In genomic region chr17:67422296-67422695, GRCh38 we compare ENCODE assay signal across 8 cellular contexts. TPM values are rescaled to one million over a fixed set of nuclear protein-coding genes. Genes with fewer than 3 reads are reported as not detected.
DNase-seq lines count a peak whose midpoint lies in the region; ATAC-seq and TF ChIP-seq lines count a peak whose summit lies in the region.
"Not testable (repeated sequence)": the region's sequence is repeated elsewhere in the genome, so short reads cannot be mapped to it uniquely, and the experiment has no call there.

No MANE protein-coding gene starts in this region.

- H4K20me1 ChIP-seq in GM23338 (replicated peaks; ENCODE audit: insufficient read depth): peaks cover 37% of the 10 kb centered on the region

- not testable (repeated sequence) for H3K9me3 Mint-ChIP-seq in GM23338; activated CD8-positive, alpha-beta memory T cell treated with anti-CD3 and anti-CD28 coated beads, Interleukin-2, amount 10 ng/mL, durations not matched to agents 7 days and 5 days (ENCODE audit: low read depth); activated naive CD8-positive, alpha-beta T cell (ENCODE audit: low read depth)

- H3K27me3 ChIP-seq in GM23338 (ENCODE audit: insufficient read depth); right lobe of liver; gastrocnemius medialis; thyroid gland: not testable (repeated sequence)

- in situ Hi-C loops in gastrocnemius medialis (cut with MboI; ENCODE audit: low sequenced_read_pairs in 4 of 4): not testable (repeated sequence)

- peaks cover 24% of the 10 kb centered on the region for H3K4me1 Mint-ChIP-seq in GM23338
- H3K4me1 Mint-ChIP-seq in activated CD8-positive, alpha-beta memory T cell treated with anti-CD3 and anti-CD28 coated beads, Interleukin-2, amount 10 ng/mL, durations not matched to agents 7 days and 5 days: peaks cover 58% of the 10 kb centered on the region
- peaks cover 86% of the 10 kb centered on the region for H3K4me1 Mint-ChIP-seq in activated naive CD8-positive, alpha-beta T cell (ENCODE audit: low read depth)

- H3K4me3 Mint-ChIP-seq in GM23338; activated CD8-positive, alpha-beta memory T cell treated with anti-CD3 and anti-CD28 coated beads, Interleukin-2, amount 10 ng/mL, durations not matched to agents 7 days and 5 days: not testable (repeated sequence)
- peak overlapping the region; percentile 56 for H3K4me3 Mint-ChIP-seq in activated naive CD8-positive, alpha-beta T cell

- not testable (repeated sequence) for H3K4me3 ChIP-seq in GM23338; right lobe of liver; gastrocnemius medialis; thyroid gland (replicated peaks in 1 of 3)

- H3K4me2 ChIP-seq in GM23338: not testable (repeated sequence)

- DNase-seq in GM23338 (ENCODE audit: low spot score); activated CD8-positive, alpha-beta memory T cell treated with anti-CD3 and anti-CD28 coated beads, Interleukin-2, amount 10 ng/mL, durations not matched to agents 7 days and 5 days; right lobe of liver; gastrocnemius medialis; thyroid gland: not testable (repeated sequence)
- peak; percentile 25 for DNase-seq in T follicular helper cell (ENCODE audit: low read depth)
- peak; percentile 80 for DNase-seq in epithelial cell of prostate (ENCODE audit: low read depth, low spot score)

- H3K9me3 ChIP-seq in right lobe of liver, gastrocnemius medialis, thyroid gland: not testable (repeated sequence)

- not testable (repeated sequence) for TF ChIP-seq CTCF in GM23338 (conservative IDR thresholded peaks at IDR 0.05; ENCODE audit: low read depth in 2 of 2); right lobe of liver (IDR thresholded peaks at IDR 0.05); gastrocnemius medialis (IDR thresholded peaks at IDR 0.05 in 4 of 5, conservative IDR thresholded peaks at IDR 0.05 in 1 of 5); thyroid gland (IDR thresholded peaks at IDR 0.05)

- WGBS in right lobe of liver (ENCODE audit: insufficient coverage, low coverage, low lambda C conversion rate, missing lambda C conversion rate): 97% methylated on average over 4 of the region's 4 CpGs
- 92 to 96% methylated on average over 4 of the region's 4 CpGs for whole genome bisulfite sequencing in thyroid gland, 2 donors

- not testable (repeated sequence) for ATAC-seq in GM23338, gastrocnemius medialis
- ATAC-seq in activated CD8-positive, alpha-beta memory T cell treated with anti-CD3 and anti-CD28 coated beads, Interleukin-2, amount 10 ng/mL, durations not matched to agents 7 days and 5 days: peak; percentile 15
- peak in 2 of 4 donors; percentile 4 to 20 for ATAC-seq in right lobe of liver

- H3K36me3 Mint-ChIP-seq in GM23338 (ENCODE audit: low read depth): peaks cover 12% of the 10 kb centered on the region; the same call in 2 of the 3 replicates
- H3K36me3 Mint-ChIP-seq in activated CD8-positive, alpha-beta memory T cell treated with anti-CD3 and anti-CD28 coated beads, Interleukin-2, amount 10 ng/mL, durations not matched to agents 7 days and 5 days: peaks cover 23% of the 10 kb centered on the region
- H3K36me3 Mint-ChIP-seq in activated naive CD8-positive, alpha-beta T cell: not testable (repeated sequence)

- peaks cover 79% of the 10 kb centered on the region for H3K79me2 ChIP-seq in GM23338 (replicated peaks; ENCODE audit: insufficient read depth)

- intact Hi-C loops in right lobe of liver (cut with DNase I); gastrocnemius medialis (cut with DNase I; ENCODE audit: low total_unique reads); thyroid gland (cut with DNase I): not testable (repeated sequence)

- H3K27me3 Mint-ChIP-seq in GM23338 (ENCODE audit: insufficient read depth, low read depth, poor library complexity); activated CD8-positive, alpha-beta memory T cell treated with anti-CD3 and anti-CD28 coated beads, Interleukin-2, amount 10 ng/mL, durations not matched to agents 7 days and 5 days; activated naive CD8-positive, alpha-beta T cell: not testable (repeated sequence)

- CTCF ChIA-PET in activated CD8-positive, alpha-beta memory T cell treated with anti-CD3 and anti-CD28 coated beads, Interleukin-2, amount 10 ng/mL, durations not matched to agents 7 days and 5 days (lab: Charles Lee): interaction anchor here (1.3 to 4.4 kb wide), 6 partner anchors 13 to 53 kb away, joined by 3 to 17 read pairs (median 9); no protein-coding TSS in a partner anchor

- H3F3A ChIP-seq in GM23338 (replicated peaks; ENCODE audit: low read depth): not testable (repeated sequence)

- not testable (repeated sequence) for H2AFZ ChIP-seq in GM23338

- H3K9me2 ChIP-seq in GM23338 (ENCODE audit: insufficient read depth): not testable (repeated sequence)

- H3K4me1 ChIP-seq in GM23338 (ENCODE audit: insufficient read depth) (peaks cover 25% of the 10 kb centered on the region), thyroid gland (peaks cover 0 to 16% of the 10 kb centered on the region in 2 donors)
- H3K4me1 ChIP-seq in right lobe of liver, gastrocnemius medialis: not testable (repeated sequence)

- peak overlapping the region; percentile 21 for H3K27ac ChIP-seq in GM23338 (ENCODE audit: low read depth)
- H3K27ac ChIP-seq in epithelial cell of prostate: peak overlapping the region; percentile 100
- peak overlapping the region in 2 of 3 donors; percentile 29 to 38 for H3K27ac ChIP-seq in right lobe of liver
- H3K27ac ChIP-seq in gastrocnemius medialis: peak overlapping the region; percentile 61 to 74 (median 71)
- H3K27ac ChIP-seq in thyroid gland: peak overlapping the region; percentile 20 to 71 (median 22)

- TF ChIP-seq POLR2A in right lobe of liver (IDR thresholded peaks at IDR 0.05); gastrocnemius medialis (IDR thresholded peaks at IDR 0.05); thyroid gland (IDR thresholded peaks at IDR 0.05): not testable (repeated sequence)

- not testable (repeated sequence) for H3K36me3 ChIP-seq in GM23338 (ENCODE audit: insufficient read depth); right lobe of liver; gastrocnemius medialis; thyroid gland

- 0 out of 2 replicates have a peak overlapping the region, but pooled peaks have one; percentile 5 for H3K27ac Mint-ChIP-seq in GM23338
- peak overlapping the region; percentile 77 for H3K27ac Mint-ChIP-seq in activated CD8-positive, alpha-beta memory T cell treated with anti-CD3 and anti-CD28 coated beads, Interleukin-2, amount 10 ng/mL, durations not matched to agents 7 days and 5 days
- H3K27ac Mint-ChIP-seq in activated naive CD8-positive, alpha-beta T cell: peak overlapping the region; percentile 97

RNA-seq across cellular contexts. Expression of gene PITPNC1, which starts 45.2 kb away (rescaled TPM):
- 22.8 and 32.6 TPM in 2 replicates for total RNA-seq in GM23338 (2014; rRNA removed; shearing (Covaris generic))
- polyA plus RNA-seq in GM23338 (2016; fragmentation: Nextera tagmentation; extraction: Ambion mirVana): 21.6 and 23.0 TPM in 2 replicates
- total RNA-seq in activated CD8-positive, alpha-beta memory T cell treated with anti-CD3 and anti-CD28 coated beads, Interleukin-2, amount 10 ng/mL, durations not matched to agents 7 days and 5 days: 10 to 100 TPM; 44.9 to 67.6 TPM
- total RNA-seq in right lobe of liver (10 to 100 TPM in 2 of 6 experiments, 1 to 10 TPM in 4; 4.7 to 13.0 (median 7.4) TPM), gastrocnemius medialis (1 to 10 TPM; 2.3 to 8.6 (median 4.3) TPM), thyroid gland (10 to 100 TPM in 1 of 4 donors, 1 to 10 TPM in 3; 3.6 to 14.2 (median 7.3) TPM)

RNA-seq across cellular contexts. Expression of gene PSMD12, which starts 55.9 kb away (rescaled TPM):
- total RNA-seq in GM23338 (2014; rRNA removed; shearing (Covaris generic)): 67.1 and 73.7 TPM in 2 replicates
- polyA plus RNA-seq in GM23338 (2016; fragmentation: Nextera tagmentation; extraction: Ambion mirVana): 130 and 146 TPM in 2 replicates
- 10 to 100 TPM; 52.8 to 63.2 TPM for total RNA-seq in activated CD8-positive, alpha-beta memory T cell treated with anti-CD3 and anti-CD28 coated beads, Interleukin-2, amount 10 ng/mL, durations not matched to agents 7 days and 5 days
- total RNA-seq in right lobe of liver: 10 to 100 TPM; 27.3 to 40.1 (median 31.1) TPM
- total RNA-seq in gastrocnemius medialis: 10 to 100 TPM; 52.0 to 89.6 (median 69.9) TPM
- total RNA-seq in thyroid gland: 10 to 100 TPM; 19.1 to 30.9 (median 23.5) TPM

Comparison
In these comparisons a context has a peak if more than half of its experiments do, and no peak if none do; other contexts are left out.
1. H3K27ac ChIP-seq: peak in every context shown above with its lines; median percentile 100 in epithelial cell of prostate; 71 in gastrocnemius medialis; 34 in right lobe of liver; 22 in thyroid gland; 21 in GM23338.
2. H3K27ac Mint-ChIP-seq: peak in every context shown above with its lines; median percentile 97 in activated naive CD8-positive, alpha-beta T cell; 77 in activated CD8-positive, alpha-beta memory T cell treated with anti-CD3 and anti-CD28 coated beads, Interleukin-2, amount 10 ng/mL, durations not matched to agents 7 days and 5 days; 5 in GM23338.